8 cellular contexts compared by ENCODE assay signal in the genomic region with DNA sequence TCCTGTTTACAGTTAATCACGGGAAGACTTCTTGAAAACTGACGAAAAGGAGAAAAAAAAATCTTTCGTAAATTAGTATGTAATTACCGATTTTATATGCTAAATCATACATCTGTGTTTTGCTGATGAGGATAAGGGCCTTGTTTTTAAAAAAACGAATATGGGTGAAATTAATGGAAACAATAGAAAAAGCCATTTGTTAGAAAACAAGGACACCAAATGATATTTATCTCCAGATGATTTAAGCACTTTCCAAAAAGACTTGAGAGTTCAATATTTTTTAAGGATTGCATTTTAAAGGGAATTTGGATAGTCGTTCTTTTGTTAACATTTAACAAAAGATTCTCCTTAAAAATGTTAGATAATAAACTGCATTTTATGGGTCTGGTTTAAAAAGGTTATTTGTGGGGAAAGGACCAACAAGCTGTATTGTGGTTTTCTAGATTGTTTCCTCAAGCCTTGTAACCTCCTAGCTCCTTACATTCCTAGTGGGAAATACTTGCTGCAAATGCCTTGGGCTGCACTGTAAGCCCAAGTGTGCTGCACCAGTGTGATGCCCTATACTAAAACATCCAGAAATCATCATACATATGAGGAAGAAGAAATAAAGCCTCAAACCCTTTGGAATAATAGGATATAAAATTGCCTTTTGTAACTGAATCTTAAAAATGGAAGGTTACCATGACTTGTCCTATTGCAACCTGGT. TPM values are rescaled to one million over a fixed set of nuclear protein-coding genes. Genes with fewer than 3 reads are reported as not detected.
DNase-seq lines count a peak whose midpoint lies in the region; ATAC-seq and TF ChIP-seq lines count a peak whose summit lies in the region.

No MANE protein-coding gene starts in this region.

- ATAC-seq in GM18520 (IDR thresholded peaks at IDR 0.05; ENCODE audit: unreplicated experiment) (no peak), HG03175 (IDR thresholded peaks at IDR 0.05; ENCODE audit: unreplicated experiment) (no peak)

- H3K36me3 ChIP-seq in MM.1S (replicated peaks; ENCODE audit: insufficient read depth, low read length) (peaks cover 2% of the 10 kb centered on the region; the same call in 1 of the 2 replicates), breast epithelium (no peaks in the 10 kb centered on the region), mucosa of rectum (ENCODE audit: control insufficient read depth in 2 of 2, insufficient read depth in 2 of 2, low read length in 2 of 2) (no peaks in the 10 kb centered on the region)

- peak overlapping the region; percentile 88; the same call in 1 of the 2 replicates for H3K27ac ChIP-seq in MM.1S (ENCODE audit: low read length)
- peak overlapping the region; percentile 97 to 98 for H3K27ac ChIP-seq in breast epithelium
- H3K27ac ChIP-seq in mucosa of rectum (ENCODE audit: low read depth in 2 of 2, low read length in 2 of 2): no peak overlapping the region

- H3K9me2 ChIP-seq in MM.1S (replicated peaks; ENCODE audit: insufficient read depth, low read length): no peaks in the 10 kb centered on the region

- H3K4me3 ChIP-seq in MM.1S (ENCODE audit: low read length): peak overlapping the region; percentile 90
- H3K4me3 ChIP-seq in breast epithelium: peak overlapping the region; percentile 81 to 90 (median 85)
- H3K4me3 ChIP-seq in mucosa of rectum (ENCODE audit: low read length in 2 of 2): peak overlapping the region; percentile 92 to 100

- peaks cover 14% of the 10 kb centered on the region; the same call in 1 of the 2 replicates for H3F3A ChIP-seq in MM.1S (ENCODE audit: insufficient read depth, low read length)

- intact Hi-C loops in breast epithelium (cut with DNase I; ENCODE audit: low total_unique reads): no loop called here

- TF ChIP-seq CTCF in MM.1S (IDR thresholded peaks at IDR 0.05; ENCODE audit: low read length): no peak
- TF ChIP-seq CTCF in breast epithelium (IDR thresholded peaks at IDR 0.05): no peak

- peak overlapping the region; percentile 93; the same call in 1 of the 2 replicates for H3K9ac ChIP-seq in MM.1S (ENCODE audit: low read length)
- H3K9ac ChIP-seq in mucosa of rectum (ENCODE audit: low read depth in 1 of 2, low read length in 2 of 2): peak overlapping the region; percentile 90

- H3K9me3 ChIP-seq in MM.1S (replicated peaks; ENCODE audit: insufficient read depth, low read length) (no peaks in the 10 kb centered on the region), breast epithelium (no peaks in the 10 kb centered on the region), mucosa of rectum (ENCODE audit: control insufficient read depth in 2 of 2, low read length in 2 of 2) (no peaks in the 10 kb centered on the region)

- H3K79me2 ChIP-seq in MM.1S (ENCODE audit: low read length): peaks cover 22% of the 10 kb centered on the region

- TF ChIP-seq POLR2A in breast epithelium (IDR thresholded peaks at IDR 0.05): no peak

- H3K4me1 ChIP-seq in MM.1S (ENCODE audit: low read length) (peaks cover 21% of the 10 kb centered on the region), breast epithelium (no peaks in the 10 kb centered on the region), mucosa of rectum (ENCODE audit: control insufficient read depth in 2 of 2, insufficient read depth in 2 of 2, low read length in 2 of 2) (peaks cover 3 to 14% of the 10 kb centered on the region in 2 donors)

- H3K27me3 ChIP-seq in MM.1S (replicated peaks; ENCODE audit: insufficient read depth, low read length) (no peaks in the 10 kb centered on the region), breast epithelium (no peaks in the 10 kb centered on the region), mucosa of rectum (ENCODE audit: control insufficient read depth in 2 of 2, insufficient read depth in 2 of 2, low read length in 2 of 2) (no peaks in the 10 kb centered on the region)

- H3K4me2 ChIP-seq in MM.1S (ENCODE audit: low read depth, low read length): peak overlapping the region; percentile 71

- H4K20me1 ChIP-seq in MM.1S (ENCODE audit: insufficient read depth, low read length): no peaks in the 10 kb centered on the region

- peak overlapping the region; percentile 85 for H2AFZ ChIP-seq in MM.1S (ENCODE audit: low read length)

- DNase-seq in EH (ENCODE audit: low read depth) (peak; percentile 35), MM.1S (no peak), breast epithelium (ENCODE audit: low spot score in 2 of 2) (no peak), HuH-7.5 (ENCODE audit: low spot score) (no peak), activated gamma-delta T cell treated with Interleukin-2 at 50 U/mL for 16 hours (no peak)

RNA-seq across cellular contexts. Expression of a gene that starts 1.5 kb away (rescaled TPM):
- total RNA-seq in breast epithelium: 10 to 100 TPM; 31.7 to 73.6 (median 44.9) TPM

Comparison
In these comparisons a context has a peak if more than half of its experiments do, and no peak if none do; other contexts are left out.
1. H3K27ac ChIP-seq: peak in MM.1S (single experiment) and breast epithelium (2 of 2); none in mucosa of rectum (0 of 2).
2. Peak in every context shown above with its lines, with median percentiles within 50 percentile points of each other: H3K4me3 ChIP-seq.